In the genomic region with DNA sequence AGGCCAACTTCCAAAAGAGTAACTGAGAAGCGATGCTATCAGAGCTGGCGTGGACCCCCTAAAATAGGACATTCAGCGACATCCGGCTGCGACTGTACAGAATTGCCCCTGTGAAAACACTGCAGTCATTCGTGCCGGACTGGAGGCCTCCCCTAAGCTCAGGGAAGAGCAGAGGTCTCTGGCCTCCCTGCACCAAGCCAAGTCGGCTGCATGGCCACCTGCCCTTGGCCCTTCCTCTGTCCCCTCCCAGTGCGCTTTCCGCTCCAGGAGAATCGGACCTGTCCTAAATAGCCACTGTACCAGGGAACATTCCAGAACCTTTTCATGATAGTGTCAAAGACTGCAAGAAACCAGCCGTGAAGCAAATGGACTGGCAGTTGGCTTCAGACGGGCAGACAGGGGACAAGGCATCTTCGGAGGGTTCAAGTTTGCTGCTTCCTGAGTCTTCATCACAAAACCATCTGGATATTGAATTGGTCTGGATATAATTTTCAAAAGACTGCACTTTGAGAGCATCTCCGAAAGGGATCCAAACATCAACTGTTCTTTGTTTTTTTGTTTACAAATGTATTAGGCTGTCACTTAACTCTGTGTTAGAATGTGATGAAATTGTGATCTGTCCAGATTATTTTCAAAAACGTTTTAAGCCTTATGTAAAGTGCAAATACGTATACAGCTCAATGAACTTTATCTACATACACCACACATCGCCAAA, we compare ENCODE assay signal across 16 cellular contexts. TPM values are rescaled to one million over a fixed set of nuclear protein-coding genes. Genes with fewer than 3 reads are reported as not detected.
"Had no signal": no experiment of that assay in that cellular context is flagged by ENCODE, and none has a peak within 500 bp of the region (broad histone marks: within the 10 kb centered on the region; RNA-seq: fewer than 3 reads in every experiment).

No MANE protein-coding gene starts in this region.

- H3K9me3 Mint-ChIP-seq: activated CD4-positive, alpha-beta memory T cell treated with anti-CD3 and anti-CD28 coated beads, Interleukin-2, amount 10 ng/mL, durations not matched to agents 7 days and 5 days; dendritic cell treated with granulocyte-macrophage colony-stimulating factor and Interleukin-4, amounts not matched to agents 40 ng/mL and 50 ng/mL, for 4 days had no signal

- H3K4me3 Mint-ChIP-seq: activated CD4-positive, alpha-beta memory T cell treated with anti-CD3 and anti-CD28 coated beads, Interleukin-2, amount 10 ng/mL, durations not matched to agents 7 days and 5 days; activated naive CD8-positive, alpha-beta T cell; dendritic cell treated with granulocyte-macrophage colony-stimulating factor and Interleukin-4, amounts not matched to agents 40 ng/mL and 50 ng/mL, for 4 days; mesothelial cell of epicardium; stimulated activated naive B cell treated with anti-CD40 and anti-IgM and Interleukin-4, amounts not matched to agents 10 μg/mL and 1 μg/mL and 100 μg/mL, for 72 hours had no signal

- H3K4me1 Mint-ChIP-seq: mesothelial cell of epicardium had no signal

- ATAC-seq: heart left ventricle, left colon had no signal

- DNase-seq: activated CD8-positive, alpha-beta memory T cell treated with anti-CD3 and anti-CD28 coated beads, Interleukin-2, amount 50 U/mL, for 4 hours; activated gamma-delta T cell treated with Interleukin-2 at 50 U/mL for 16 hours; activated T-cell treated with anti-CD3 and anti-CD28 coated beads, Interleukin-2, amount 50 U/mL, for 48 hours; effector memory CD4-positive, alpha-beta T cell; foreskin melanocyte; left colon; stimulated activated CD4-positive, alpha-beta T cell treated with anti-CD3 and anti-CD28 coated beads, Interleukin-2, amount 100 ng/mL, for 48 hours; stimulated activated naive B cell treated with anti-CD40 and anti-IgM and Interleukin-4, amounts not matched to agents 10 μg/mL and 1 μg/mL and 100 μg/mL, for 72 hours; T1000; thyroid gland; uterus had no signal

- H3K27ac Mint-ChIP-seq: activated CD4-positive, alpha-beta memory T cell treated with anti-CD3 and anti-CD28 coated beads, Interleukin-2, amount 10 ng/mL, durations not matched to agents 7 days and 5 days; activated naive CD8-positive, alpha-beta T cell; dendritic cell treated with granulocyte-macrophage colony-stimulating factor and Interleukin-4, amounts not matched to agents 40 ng/mL and 50 ng/mL, for 4 days; mesothelial cell of epicardium; stimulated activated naive B cell treated with anti-CD40 and anti-IgM and Interleukin-4, amounts not matched to agents 10 μg/mL and 1 μg/mL and 100 μg/mL, for 72 hours had no signal

- H3K36me3 Mint-ChIP-seq: activated naive CD8-positive, alpha-beta T cell; stimulated activated naive B cell treated with anti-CD40 and anti-IgM and Interleukin-4, amounts not matched to agents 10 μg/mL and 1 μg/mL and 100 μg/mL, for 72 hours had no signal

- H3K27me3 Mint-ChIP-seq: activated naive CD8-positive, alpha-beta T cell had no signal

RNA-seq across cellular contexts. Expression of a gene that starts 59.6 kb away (rescaled TPM):
- total RNA-seq: activated CD4-positive, alpha-beta memory T cell treated with anti-CD3 and anti-CD28 coated beads, Interleukin-2, amount 10 ng/mL, durations not matched to agents 7 days and 5 days; mesothelial cell of epicardium had no signal
